Comparison of ENCODE assay signal across 9 cellular contexts in genomic region chr2:239252433-239253200, GRCh38.
A peak's percentile ranks its signal among the peaks of the same experiment; 100 is the strongest.
DNase-seq lines count a peak whose midpoint lies in the region; ATAC-seq and TF ChIP-seq lines count a peak whose summit lies in the region.
"Had no signal": no experiment of that assay in that cellular context is flagged by ENCODE, and none has a peak within 500 bp of the region (broad histone marks: within the 10 kb centered on the region; RNA-seq: fewer than 3 reads in every experiment).

No MANE protein-coding gene starts in this region.

- no peak for TF ChIP-seq CTCF in brain (conservative IDR thresholded peaks at IDR 0.05)

- H3K27ac Mint-ChIP-seq in brain, result peak overlapping the region in 4 of 5 experiments; percentile 49 to 98 (median 77)

- H3K27me3 Mint-ChIP-seq in brain, result no peaks in the 10 kb centered on the region

- ATAC-seq in HG02981 (IDR thresholded peaks at IDR 0.05; ENCODE audit: unreplicated experiment) (peak; percentile 19), HG02678 (IDR thresholded peaks at IDR 0.05; ENCODE audit: unreplicated experiment) (no peak), GM21360 (IDR thresholded peaks at IDR 0.05; ENCODE audit: unreplicated experiment) (no peak), HG03097 (IDR thresholded peaks at IDR 0.05; ENCODE audit: low FRiP score, unreplicated experiment) (no peak)

- H3K4me1 Mint-ChIP-seq in brain, result peaks cover 91% of the 10 kb centered on the region

- H3K4me3 Mint-ChIP-seq in brain, result peak overlapping the region in 2 of 5 experiments; percentile 10 to 15

- peaks cover 17% of the 10 kb centered on the region for H3K36me3 Mint-ChIP-seq in brain

- peaks cover 5 to 11% (median 7%) of the 10 kb centered on the region in 5 experiments for H3K9me3 Mint-ChIP-seq in brain

- DNase-seq in AG20443 (ENCODE audit: low spot score), result peak; percentile 52
- DNase-seq in mesenteric fat pad (ENCODE audit: low spot score), result peak; percentile 87
- DNase-seq in NCI-H510A treated with DMSO at 0.1 percent for 48 hours (lab: John Stamatoyannopoulos, UW), result no peak
- DNase-seq: colonic mucosa had no signal
